ENCODE assay signal across 1 cellular context in the genomic region with DNA sequence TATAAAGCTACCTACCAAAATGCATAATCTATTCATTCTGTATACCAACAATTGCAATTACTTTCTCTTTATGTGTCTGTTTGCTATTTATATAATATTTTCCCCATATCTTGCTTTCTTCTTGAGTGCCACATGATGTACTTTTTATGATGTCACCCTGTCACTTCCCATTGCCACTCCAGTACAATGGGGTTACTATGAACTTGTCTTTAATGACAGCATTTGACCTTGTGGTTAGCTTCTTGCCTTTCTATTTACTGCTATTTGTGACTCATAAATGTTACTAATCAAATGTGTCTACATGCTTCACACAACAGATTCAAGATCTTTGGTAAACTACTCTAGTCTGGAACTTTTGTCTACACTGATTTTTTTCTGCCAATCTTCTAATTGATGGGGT.
TF ChIP-seq lines count a peak whose summit lies in the region.

No MANE protein-coding gene starts in this region.

TF ChIP-seq in GM12878, 131 proteins besides CTCF, POLR2A, EP300 and RAD21 (continued from another document):
- TF ChIP-seq, protein P1, sequence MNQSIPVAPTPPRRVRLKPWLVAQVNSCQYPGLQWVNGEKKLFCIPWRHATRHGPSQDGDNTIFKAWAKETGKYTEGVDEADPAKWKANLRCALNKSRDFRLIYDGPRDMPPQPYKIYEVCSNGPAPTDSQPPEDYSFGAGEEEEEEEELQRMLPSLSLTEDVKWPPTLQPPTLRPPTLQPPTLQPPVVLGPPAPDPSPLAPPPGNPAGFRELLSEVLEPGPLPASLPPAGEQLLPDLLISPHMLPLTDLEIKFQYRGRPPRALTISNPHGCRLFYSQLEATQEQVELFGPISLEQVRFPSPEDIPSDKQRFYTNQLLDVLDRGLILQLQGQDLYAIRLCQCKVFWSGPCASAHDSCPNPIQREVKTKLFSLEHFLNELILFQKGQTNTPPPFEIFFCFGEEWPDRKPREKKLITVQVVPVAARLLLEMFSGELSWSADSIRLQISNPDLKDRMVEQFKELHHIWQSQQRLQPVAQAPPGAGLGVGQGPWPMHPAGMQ (IDR thresholded peaks at IDR 0.05; ENCODE audit: borderline replicate concordance), result no peak
- no peak for TF ChIP-seq PAX8 (IDR thresholded peaks at IDR 0.05)
- TF ChIP-seq ATF7 (IDR thresholded peaks at IDR 0.05; ENCODE audit: low read depth), result peak; percentile 80
- TF ChIP-seq NFXL1 (IDR thresholded peaks at IDR 0.05; ENCODE audit: borderline replicate concordance), result no peak
